In the genomic region with DNA sequence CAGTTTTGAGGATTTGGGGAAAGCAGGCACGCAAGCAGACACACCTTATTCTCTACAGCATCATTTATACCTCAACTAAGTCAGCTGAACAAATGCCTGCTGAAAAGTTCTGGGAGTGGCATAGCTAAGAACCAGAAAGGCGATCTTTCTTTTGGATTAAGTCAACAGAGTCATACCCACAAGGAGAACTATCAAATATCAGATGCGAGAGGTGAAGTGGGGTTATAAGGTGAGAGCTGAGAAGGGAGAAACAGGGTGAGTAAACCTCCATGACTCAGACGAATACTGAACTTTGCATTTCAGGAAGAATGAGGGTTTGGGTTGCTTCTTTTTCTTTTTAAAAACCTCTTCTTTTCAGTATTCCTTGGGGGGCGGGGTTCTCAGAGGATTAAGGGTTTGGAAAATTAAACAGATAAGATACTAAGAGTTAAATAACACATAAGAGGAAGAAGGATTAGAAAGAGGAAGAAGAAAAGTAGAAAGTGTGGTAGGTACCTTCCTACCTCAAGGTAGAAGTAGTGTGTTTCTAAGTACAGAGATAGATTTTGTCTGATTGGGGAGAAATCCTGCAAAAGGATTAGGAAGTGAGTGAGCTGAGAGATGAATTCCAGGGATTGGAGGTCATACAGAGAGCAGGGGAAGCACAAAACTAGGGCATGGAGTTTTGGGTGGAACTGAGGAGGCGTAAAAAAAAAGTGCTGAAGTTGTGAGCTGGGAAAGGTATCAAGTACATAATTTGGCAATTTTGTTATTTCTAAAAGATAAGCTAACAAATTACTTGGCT, we compare ENCODE assay signal across 9 cellular contexts. TPM values are rescaled to one million over a fixed set of nuclear protein-coding genes. Genes with fewer than 3 reads are reported as not detected.
DNase-seq lines count a peak whose midpoint lies in the region; ATAC-seq, FAIRE-seq and TF ChIP-seq lines count a peak whose summit lies in the region.
"Had no signal": no experiment of that assay in that cellular context is flagged by ENCODE, and none has a peak within 500 bp of the region (broad histone marks: within the 10 kb centered on the region; RNA-seq: fewer than 3 reads in every experiment).

No MANE protein-coding gene starts in this region.

- H3K4me1 ChIP-seq in ACC112 (ENCODE audit: control insufficient read depth, insufficient read depth, low read length, unreplicated experiment) = peaks cover 39% of the 10 kb centered on the region
- peaks cover 17% of the 10 kb centered on the region for H3K4me1 ChIP-seq in OCI-LY3 (ENCODE audit: low read length)
- peaks cover 29% of the 10 kb centered on the region for H3K4me1 ChIP-seq in foreskin keratinocyte
- peaks cover 13% of the 10 kb centered on the region for H3K4me1 ChIP-seq in suprapubic skin

- intact Hi-C loops in sciatic nerve (cut with DNase I) = no loop called here

- ATAC-seq in foreskin keratinocyte = peak; percentile 86
- ATAC-seq in HG03378 (IDR thresholded peaks at IDR 0.05; ENCODE audit: unreplicated experiment) = no peak
- no peak for ATAC-seq in sciatic nerve

- no peak for TF ChIP-seq EP300 in suprapubic skin (IDR thresholded peaks at IDR 0.05)

- H2AFZ ChIP-seq in ACC112 (ENCODE audit: low read length, unreplicated experiment) (peak overlapping the region; percentile 5), OCI-LY3 (ENCODE audit: low read depth, low read length) (no peak overlapping the region)

- DNase-seq in GM19239 (ENCODE audit: insufficient read length, low spot score) = peak; percentile 8
- DNase-seq in foreskin keratinocyte = peak; percentile 82 to 85
- no peak for DNase-seq in stimulated activated CD4-positive, alpha-beta T cell treated with anti-CD3 and anti-CD28 coated beads, Interleukin-12 subunit alpha, Interleukin-12 subunit beta, amount 100 ng/mL, for 4 hours
- no peak for DNase-seq in suprapubic skin (ENCODE audit: low spot score in 2 of 2)
- DNase-seq in sciatic nerve (ENCODE audit: low spot score) = no peak

- H3K4me2 ChIP-seq in OCI-LY3 (ENCODE audit: low read length) = peak overlapping the region; percentile 52

- 65% methylated on average over 6 of the region's 6 CpGs for WGBS in suprapubic skin

- peaks cover 14% of the 10 kb centered on the region; the same call in 1 of the 2 replicates for H4K20me1 ChIP-seq in OCI-LY3 (ENCODE audit: insufficient read depth, low read length)

- no peaks in the 10 kb centered on the region for H3K36me3 ChIP-seq in ACC112 (ENCODE audit: insufficient read depth, low read length)
- no peaks in the 10 kb centered on the region for H3K36me3 ChIP-seq in OCI-LY3 (replicated peaks; ENCODE audit: low read depth, low read length)
- peaks cover 4% of the 10 kb centered on the region for H3K36me3 ChIP-seq in suprapubic skin

- TF ChIP-seq POLR2A in suprapubic skin (IDR thresholded peaks at IDR 0.05) = no peak

- H3K9ac ChIP-seq in OCI-LY3 (ENCODE audit: low read length) = no peak overlapping the region

- H3K9me3 ChIP-seq in OCI-LY3 (ENCODE audit: insufficient read depth, low read length) (no peaks in the 10 kb centered on the region), suprapubic skin (no peaks in the 10 kb centered on the region)

- TF ChIP-seq CTCF in OCI-LY3 (IDR thresholded peaks at IDR 0.05; ENCODE audit: low read depth, low read length) (no peak), foreskin keratinocyte (conservative IDR thresholded peaks at IDR 0.05) (no peak), suprapubic skin (IDR thresholded peaks at IDR 0.05) (no peak)

- peak; percentile 60 for FAIRE-seq in GM19239 (lab: Jason Lieb, UNC)
- FAIRE-seq: frontal cortex had no signal

- H3K79me2 ChIP-seq in ACC112 (ENCODE audit: control insufficient read depth, insufficient read depth, low read length, unreplicated experiment) = peaks cover 3% of the 10 kb centered on the region
- H3K79me2 ChIP-seq in OCI-LY3 (ENCODE audit: low read length) = no peaks in the 10 kb centered on the region

- H3K4me3 ChIP-seq in ACC112 (ENCODE audit: low read depth, low read length) (0 out of 2 replicates have a peak overlapping the region, but pooled peaks have one; percentile 2), OCI-LY3 (ENCODE audit: low read length) (peak overlapping the region; percentile 12; the same call in 1 of the 2 replicates), suprapubic skin (no peak overlapping the region)

- H3K27ac ChIP-seq in ACC112 (ENCODE audit: low read depth, low read length) (peak overlapping the region; percentile 28), OCI-LY3 (ENCODE audit: low read length) (no peak overlapping the region), foreskin keratinocyte (peak overlapping the region; percentile 79), suprapubic skin (no peak overlapping the region)

- H3K27me3 ChIP-seq in ACC112 (ENCODE audit: insufficient read depth, low read length) = no peaks in the 10 kb centered on the region
- H3K27me3 ChIP-seq in OCI-LY3 (ENCODE audit: low read depth, low read length) = no peaks in the 10 kb centered on the region
- H3K27me3 ChIP-seq in foreskin keratinocyte = no peaks in the 10 kb centered on the region
- H3K27me3 ChIP-seq in suprapubic skin = no peaks in the 10 kb centered on the region

RNA-seq across cellular contexts. Expression of a gene that starts 41.3 kb away (rescaled TPM):
- total RNA-seq in foreskin keratinocyte = 24.5 and 27.3 TPM in 2 replicates
- 13.8 and 15.3 TPM in 2 replicates for polyA plus RNA-seq in foreskin keratinocyte
- 10 to 100 TPM; 11.9 to 35.2 (median 27.2) TPM for total RNA-seq in suprapubic skin
- 55.1 TPM for total RNA-seq in sciatic nerve

Comparison
In these comparisons a context has a peak if more than half of its experiments do, and no peak if none do; other contexts are left out.
1. H3K27ac ChIP-seq: peak in ACC112 (single experiment) and foreskin keratinocyte (single experiment); none in OCI-LY3 (single experiment) and suprapubic skin (single experiment).
2. DNase-seq: peak in GM19239 (single experiment) and foreskin keratinocyte (2 of 2); none in stimulated activated CD4-positive, alpha-beta T cell treated with anti-CD3 and anti-CD28 coated beads, Interleukin-12 subunit alpha, Interleukin-12 subunit beta, amount 100 ng/mL, for 4 hours (single experiment), suprapubic skin (0 of 2) and sciatic nerve (single experiment).